In the genomic region with DNA sequence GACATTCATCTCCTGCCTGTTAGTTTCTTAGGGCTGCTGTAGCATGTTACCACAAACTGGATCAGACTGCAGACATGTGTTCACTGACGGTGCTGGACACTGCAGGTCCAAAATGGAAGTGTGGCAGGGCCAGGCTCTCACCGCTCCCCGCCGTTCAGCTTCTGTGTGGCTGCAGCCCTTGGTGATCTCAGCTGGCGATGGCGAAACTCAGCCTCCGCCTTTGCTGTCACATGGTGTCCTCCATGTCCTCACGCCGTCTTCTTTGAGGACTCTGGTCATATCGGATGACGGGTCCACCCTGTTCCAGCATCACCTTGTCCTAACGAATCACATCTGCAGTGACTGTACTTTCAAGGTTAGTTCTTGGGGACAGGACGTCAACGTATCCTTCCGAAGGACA, we compare ENCODE assay signal across 43 cellular contexts. TPM values are rescaled to one million over a fixed set of nuclear protein-coding genes. Genes with fewer than 3 reads are reported as not detected.
"Had no signal": no experiment of that assay in that cellular context is flagged by ENCODE, and none has a peak within 500 bp of the region (broad histone marks: within the 10 kb centered on the region; RNA-seq: fewer than 3 reads in every experiment).

No MANE protein-coding gene starts in this region.

- H3K27me3 ChIP-seq: body of pancreas, brain microvascular endothelial cell, cardiac muscle cell had no signal

- H3K9me3 Mint-ChIP-seq: activated CD4-positive, alpha-beta memory T cell treated with anti-CD3 and anti-CD28 coated beads, Interleukin-2, amount 10 ng/mL, durations not matched to agents 7 days and 5 days; activated CD4-positive, alpha-beta T cell treated with anti-CD3 and anti-CD28 coated beads, Interleukin-2, amount 10 ng/mL, durations not matched to agents 7 days and 5 days; activated naive CD4-positive, alpha-beta T cell treated with anti-CD3 and anti-CD28 coated beads for 36 hours; activated naive CD4-positive, alpha-beta T cell treated with anti-CD3 and anti-CD28 coated beads, Interleukin-2, amount 50 U/mL, for 72 hours; activated T-cell treated with anti-CD3 and anti-CD28 coated beads, Interleukin-2, amount 50 U/mL, for 24 hours; activated T-helper 1 cell treated with anti-CD3 and anti-CD28 coated beads, Interleukin-12 subunit alpha, Interleukin-12 subunit beta, Interleukin-2, Interleukin-4 antibody, amounts not matched to agents 30 ng/mL and 10 ng/mL and 1 ng/mL, durations not matched to agents 14 hours and 24 hours and 36 hours; activated T-helper 17 cell treated with anti-CD3 and anti-CD28 coated beads, Interleukin-2, amount 50 U/mL, for 72 hours; central memory CD8-positive, alpha-beta T cell; T-helper 1 cell treated with Interleukin-12 subunit alpha and Interleukin-12 subunit beta and Interleukin-4 antibody, amounts not matched to agents 30 μg/mL and 1 μg/mL, for 36 hours; T-helper 2 cell treated with Interferon-gamma antibody and Interleukin-4, amounts not matched to agents 5 μg/mL and 100 μg/mL, for 36 hours had no signal

- H3K36me3 Mint-ChIP-seq: activated CD8-positive, alpha-beta memory T cell treated with anti-CD3 and anti-CD28 coated beads, Interleukin-2, amount 10 ng/mL, durations not matched to agents 7 days and 5 days; activated naive CD4-positive, alpha-beta T cell treated with anti-CD3 and anti-CD28 coated beads, Interleukin-2, amount 50 U/mL, for 72 hours; activated naive CD8-positive, alpha-beta T cell treated with anti-CD3 and anti-CD28 coated beads for 36 hours; WTC11 had no signal

- H3K4me1 Mint-ChIP-seq: activated CD4-positive, alpha-beta memory T cell treated with anti-CD3 and anti-CD28 coated beads, Interleukin-2, amount 10 ng/mL, durations not matched to agents 7 days and 5 days; activated CD4-positive, alpha-beta T cell treated with anti-CD3 and anti-CD28 coated beads for 36 hours; activated CD4-positive, alpha-beta T cell treated with anti-CD3 and anti-CD28 coated beads, Interleukin-2, amount 10 ng/mL, durations not matched to agents 7 days and 5 days; activated CD8-positive, alpha-beta memory T cell treated with anti-CD3 and anti-CD28 coated beads, Interleukin-2, amount 10 ng/mL, durations not matched to agents 7 days and 5 days; activated naive CD8-positive, alpha-beta T cell treated with anti-CD3 and anti-CD28 coated beads for 36 hours; activated T-helper 17 cell treated with anti-CD3 and anti-CD28 coated beads, Interleukin-2, amount 50 U/mL, for 72 hours; central memory CD8-positive, alpha-beta T cell; WTC11 had no signal

- ATAC-seq: activated CD4-positive, alpha-beta T cell treated with anti-CD3 and anti-CD28 coated beads for 36 hours; activated CD4-positive, CD25-positive, alpha-beta regulatory T cell treated with anti-CD3 and anti-CD28 coated beads, Interleukin-2, amount 50 U/mL, for 24 hours; activated CD8-positive, alpha-beta memory T cell treated with anti-CD3 and anti-CD28 coated beads, Interleukin-2, amount 10 ng/mL, durations not matched to agents 7 days and 5 days; activated CD8-positive, alpha-beta T cell treated with anti-CD3 and anti-CD28 coated beads, Interleukin-2, amount 10 ng/mL, durations not matched to agents 7 days and 5 days; activated naive CD4-positive, alpha-beta T cell treated with anti-CD3 and anti-CD28 coated beads, Interleukin-2, amount 50 U/mL, for 72 hours; activated T-helper 17 cell treated with anti-CD3 and anti-CD28 coated beads, Interleukin-2, amount 50 U/mL, for 72 hours; body of pancreas; WTC11 had no signal

- H3K27ac Mint-ChIP-seq: activated CD4-positive, alpha-beta memory T cell treated with anti-CD3 and anti-CD28 coated beads, Interleukin-2, amount 10 ng/mL, durations not matched to agents 7 days and 5 days; activated CD4-positive, alpha-beta T cell treated with anti-CD3 and anti-CD28 coated beads for 36 hours; activated CD4-positive, alpha-beta T cell treated with anti-CD3 and anti-CD28 coated beads, Interleukin-2, amount 10 ng/mL, durations not matched to agents 7 days and 5 days; activated CD8-positive, alpha-beta memory T cell treated with anti-CD3 and anti-CD28 coated beads, Interleukin-2, amount 10 ng/mL, durations not matched to agents 7 days and 5 days; activated CD8-positive, alpha-beta T cell treated with anti-CD3 and anti-CD28 coated beads, Interleukin-2, amount 10 ng/mL, durations not matched to agents 7 days and 5 days; activated naive CD4-positive, alpha-beta T cell treated with anti-CD3 and anti-CD28 coated beads for 36 hours; activated naive CD4-positive, alpha-beta T cell treated with anti-CD3 and anti-CD28 coated beads, Interleukin-2, amount 50 U/mL, for 72 hours; activated naive CD8-positive, alpha-beta T cell treated with anti-CD3 and anti-CD28 coated beads for 36 hours; activated T-cell treated with anti-CD3 and anti-CD28 coated beads, Interleukin-2, amount 50 U/mL, for 24 hours; activated T-helper 1 cell treated with anti-CD3 and anti-CD28 coated beads, Interleukin-12 subunit alpha, Interleukin-12 subunit beta, Interleukin-2, Interleukin-4 antibody, amounts not matched to agents 30 ng/mL and 10 ng/mL and 1 ng/mL, durations not matched to agents 14 hours and 24 hours and 36 hours; activated T-helper 17 cell treated with anti-CD3 and anti-CD28 coated beads, Interleukin-2, amount 50 U/mL, for 72 hours; T-helper 1 cell treated with Interleukin-12 subunit alpha and Interleukin-12 subunit beta and Interleukin-4 antibody, amounts not matched to agents 30 μg/mL and 1 μg/mL, for 36 hours; T-helper 2 cell treated with Interferon-gamma antibody and Interleukin-4, amounts not matched to agents 5 μg/mL and 100 μg/mL, for 36 hours; WTC11 had no signal

- H3K4me3 Mint-ChIP-seq: activated CD4-positive, alpha-beta memory T cell treated with anti-CD3 and anti-CD28 coated beads, Interleukin-2, amount 10 ng/mL, durations not matched to agents 7 days and 5 days; activated CD4-positive, alpha-beta T cell treated with anti-CD3 and anti-CD28 coated beads for 36 hours; activated CD4-positive, alpha-beta T cell treated with anti-CD3 and anti-CD28 coated beads, Interleukin-2, amount 10 ng/mL, durations not matched to agents 7 days and 5 days; activated CD8-positive, alpha-beta memory T cell treated with anti-CD3 and anti-CD28 coated beads, Interleukin-2, amount 10 ng/mL, durations not matched to agents 7 days and 5 days; activated CD8-positive, alpha-beta T cell treated with anti-CD3 and anti-CD28 coated beads, Interleukin-2, amount 10 ng/mL, durations not matched to agents 7 days and 5 days; activated naive CD4-positive, alpha-beta T cell treated with anti-CD3 and anti-CD28 coated beads for 36 hours; activated naive CD8-positive, alpha-beta T cell treated with anti-CD3 and anti-CD28 coated beads for 36 hours; activated T-cell treated with anti-CD3 and anti-CD28 coated beads, Interleukin-2, amount 50 U/mL, for 24 hours; activated T-helper 1 cell treated with anti-CD3 and anti-CD28 coated beads, Interleukin-12 subunit alpha, Interleukin-12 subunit beta, Interleukin-2, Interleukin-4 antibody, amounts not matched to agents 30 ng/mL and 10 ng/mL and 1 ng/mL, durations not matched to agents 14 hours and 24 hours and 36 hours; activated T-helper 17 cell treated with anti-CD3 and anti-CD28 coated beads, Interleukin-2, amount 50 U/mL, for 72 hours; central memory CD8-positive, alpha-beta T cell; T-helper 1 cell treated with Interleukin-12 subunit alpha and Interleukin-12 subunit beta and Interleukin-4 antibody, amounts not matched to agents 30 μg/mL and 1 μg/mL, for 36 hours; T-helper 2 cell treated with Interferon-gamma antibody and Interleukin-4, amounts not matched to agents 5 μg/mL and 100 μg/mL, for 36 hours; WTC11 had no signal

- FAIRE-seq: astrocyte, TTC549 had no signal

- H3K27me3 Mint-ChIP-seq: activated CD4-positive, alpha-beta T cell treated with anti-CD3 and anti-CD28 coated beads, Interleukin-2, amount 10 ng/mL, durations not matched to agents 7 days and 5 days; activated naive CD8-positive, alpha-beta T cell treated with anti-CD3 and anti-CD28 coated beads for 36 hours; activated T-cell treated with anti-CD3 and anti-CD28 coated beads, Interleukin-2, amount 50 U/mL, for 24 hours; activated T-helper 17 cell treated with anti-CD3 and anti-CD28 coated beads, Interleukin-2, amount 50 U/mL, for 72 hours; central memory CD8-positive, alpha-beta T cell had no signal

- H3K27ac ChIP-seq: adrenal gland, body of pancreas, brain microvascular endothelial cell, breast epithelium, cardiac muscle cell, WERI-Rb-1 had no signal

- H3K4me3 ChIP-seq: adrenal gland, body of pancreas, breast epithelium, cardiac muscle cell had no signal

- H3K36me3 ChIP-seq: adrenal gland, brain microvascular endothelial cell, breast epithelium, cardiac muscle cell, WERI-Rb-1 had no signal

- H3K4me1 ChIP-seq: adrenal gland, body of pancreas, breast epithelium had no signal

- DNase-seq: activated CD4-positive, alpha-beta memory T cell treated with anti-CD3 and anti-CD28 coated beads, Interleukin-2, amount 10 ng/mL, durations not matched to agents 7 days and 5 days; activated CD4-positive, alpha-beta T cell treated with anti-CD3 and anti-CD28 coated beads for 1 hour; activated CD4-positive, alpha-beta T cell treated with anti-CD3 and anti-CD28 coated beads for 36 hours; activated CD4-positive, alpha-beta T cell treated with anti-CD3 and anti-CD28 coated beads for 48 hours; activated CD4-positive, alpha-beta T cell treated with anti-CD3 and anti-CD28 coated beads, Interleukin-2, amount 10 ng/mL, durations not matched to agents 7 days and 5 days; activated CD4-positive, alpha-beta T cell treated with anti-CD3 and anti-CD28 coated beads, Interleukin-2, amount 50 U/mL, for 48 hours; activated CD4-positive, CD25-positive, alpha-beta regulatory T cell; activated CD8-positive, alpha-beta memory T cell treated with anti-CD3 and anti-CD28 coated beads for 24 hours; activated CD8-positive, alpha-beta memory T cell treated with anti-CD3 and anti-CD28 coated beads, Interleukin-2, amount 10 ng/mL, durations not matched to agents 7 days and 5 days; activated CD8-positive, alpha-beta memory T cell treated with anti-CD3 and anti-CD28 coated beads, Interleukin-2, amount 50 U/mL, for 48 hours; activated CD8-positive, alpha-beta T cell treated with anti-CD3 and anti-CD28 coated beads, Interleukin-2, amount 10 ng/mL, durations not matched to agents 7 days and 5 days; activated effector memory CD4-positive, alpha-beta T cell treated with anti-CD3 and anti-CD28 coated beads, Interleukin-2, amount 50 U/mL, for 16 hours; activated gamma-delta T cell treated with Interleukin-2 at 50 U/mL for 16 hours; activated naive CD4-positive, alpha-beta T cell; activated naive CD4-positive, alpha-beta T cell treated with anti-CD3 and anti-CD28 coated beads for 36 hours; activated naive CD4-positive, alpha-beta T cell treated with anti-CD3 and anti-CD28 coated beads, Interleukin-2, amount 50 U/mL, for 16 hours; activated naive CD8-positive, alpha-beta T cell treated with anti-CD3 and anti-CD28 coated beads for 36 hours; activated T-cell treated with anti-CD3 and anti-CD28 coated beads, Interleukin-2, amount 50 U/mL, for 24 hours; activated T-cell treated with anti-CD3 and anti-CD28 coated beads, Interleukin-2, amount 50 U/mL, for 48 hours; adrenal gland; amniotic stem cell; aorta; body of pancreas; brain microvascular endothelial cell; caudate nucleus; cerebellar nuclear complex; T-helper 1 cell; T-helper 2 cell; T-helper 9 cell; WERI-Rb-1 had no signal

- H3K9me3 ChIP-seq: adrenal gland, body of pancreas, breast epithelium had no signal

RNA-seq across cellular contexts. Expression of gene HELT, which starts 25.9 kb away (rescaled TPM):
- total RNA-seq: activated CD4-positive, alpha-beta memory T cell treated with anti-CD3 and anti-CD28 coated beads, Interleukin-2, amount 10 ng/mL, durations not matched to agents 7 days and 5 days; activated CD4-positive, alpha-beta T cell treated with anti-CD3 and anti-CD28 coated beads for 36 hours; activated CD4-positive, alpha-beta T cell treated with anti-CD3 and anti-CD28 coated beads, Interleukin-2, amount 10 ng/mL, durations not matched to agents 7 days and 5 days; activated CD8-positive, alpha-beta memory T cell treated with anti-CD3 and anti-CD28 coated beads, Interleukin-2, amount 10 ng/mL, durations not matched to agents 7 days and 5 days; activated CD8-positive, alpha-beta T cell treated with anti-CD3 and anti-CD28 coated beads, Interleukin-2, amount 10 ng/mL, durations not matched to agents 7 days and 5 days; activated naive CD4-positive, alpha-beta T cell treated with anti-CD3 and anti-CD28 coated beads for 36 hours; activated naive CD4-positive, alpha-beta T cell treated with anti-CD3 and anti-CD28 coated beads, Interleukin-2, amount 50 U/mL, for 72 hours; activated naive CD8-positive, alpha-beta T cell treated with anti-CD3 and anti-CD28 coated beads for 36 hours; activated T-helper 1 cell treated with anti-CD3 and anti-CD28 coated beads, Interleukin-12 subunit alpha, Interleukin-12 subunit beta, Interleukin-2, Interleukin-4 antibody, amounts not matched to agents 30 ng/mL and 10 ng/mL and 1 ng/mL, durations not matched to agents 14 hours and 24 hours and 36 hours; activated T-helper 17 cell treated with anti-CD3 and anti-CD28 coated beads, Interleukin-2, amount 50 U/mL, for 72 hours; adrenal gland; aorta; astrocyte; body of pancreas; breast epithelium; cardiac muscle cell; chondrocyte had no signal
- polyA plus RNA-seq: adrenal gland, aorta, cardiac muscle cell had no signal
